Comparison of ENCODE assay signal across 3 cellular contexts in the genomic region with DNA sequence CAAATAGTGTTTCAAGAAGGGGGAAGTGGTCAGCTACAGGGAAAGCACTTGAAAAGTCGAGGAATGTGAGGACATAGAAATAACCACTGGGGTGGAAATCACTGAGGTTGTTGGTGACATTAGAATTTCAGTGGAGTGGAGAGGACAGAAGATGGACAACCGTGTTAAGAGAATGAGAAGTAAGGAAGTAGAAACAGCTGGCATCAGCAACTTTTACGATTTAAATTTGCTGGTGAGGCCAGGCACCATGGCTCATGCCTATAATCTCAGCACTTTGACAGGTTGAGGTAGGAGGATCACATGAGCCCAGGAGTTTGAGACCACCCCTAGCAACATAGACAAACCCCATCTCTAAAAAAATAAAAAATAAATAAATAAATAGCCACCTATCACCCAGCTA.
TF ChIP-seq lines count a peak whose summit lies in the region.

No MANE protein-coding gene starts in this region.

TF ChIP-seq in A549, 52 proteins besides CTCF, POLR2A, EP300 and RAD21 (continued from another document):
- TF ChIP-seq, protein P1, sequence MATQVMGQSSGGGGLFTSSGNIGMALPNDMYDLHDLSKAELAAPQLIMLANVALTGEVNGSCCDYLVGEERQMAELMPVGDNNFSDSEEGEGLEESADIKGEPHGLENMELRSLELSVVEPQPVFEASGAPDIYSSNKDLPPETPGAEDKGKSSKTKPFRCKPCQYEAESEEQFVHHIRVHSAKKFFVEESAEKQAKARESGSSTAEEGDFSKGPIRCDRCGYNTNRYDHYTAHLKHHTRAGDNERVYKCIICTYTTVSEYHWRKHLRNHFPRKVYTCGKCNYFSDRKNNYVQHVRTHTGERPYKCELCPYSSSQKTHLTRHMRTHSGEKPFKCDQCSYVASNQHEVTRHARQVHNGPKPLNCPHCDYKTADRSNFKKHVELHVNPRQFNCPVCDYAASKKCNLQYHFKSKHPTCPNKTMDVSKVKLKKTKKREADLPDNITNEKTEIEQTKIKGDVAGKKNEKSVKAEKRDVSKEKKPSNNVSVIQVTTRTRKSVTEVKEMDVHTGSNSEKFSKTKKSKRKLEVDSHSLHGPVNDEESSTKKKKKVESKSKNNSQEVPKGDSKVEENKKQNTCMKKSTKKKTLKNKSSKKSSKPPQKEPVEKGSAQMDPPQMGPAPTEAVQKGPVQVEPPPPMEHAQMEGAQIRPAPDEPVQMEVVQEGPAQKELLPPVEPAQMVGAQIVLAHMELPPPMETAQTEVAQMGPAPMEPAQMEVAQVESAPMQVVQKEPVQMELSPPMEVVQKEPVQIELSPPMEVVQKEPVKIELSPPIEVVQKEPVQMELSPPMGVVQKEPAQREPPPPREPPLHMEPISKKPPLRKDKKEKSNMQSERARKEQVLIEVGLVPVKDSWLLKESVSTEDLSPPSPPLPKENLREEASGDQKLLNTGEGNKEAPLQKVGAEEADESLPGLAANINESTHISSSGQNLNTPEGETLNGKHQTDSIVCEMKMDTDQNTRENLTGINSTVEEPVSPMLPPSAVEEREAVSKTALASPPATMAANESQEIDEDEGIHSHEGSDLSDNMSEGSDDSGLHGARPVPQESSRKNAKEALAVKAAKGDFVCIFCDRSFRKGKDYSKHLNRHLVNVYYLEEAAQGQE (IDR thresholded peaks at IDR 0.05), result no peak
- TF ChIP-seq NFE2L2 (conservative IDR thresholded peaks at IDR 0.05; ENCODE audit: low read length) (no peak), HDAC2 (IDR thresholded peaks at IDR 0.05) (no peak)
- TF ChIP-seq, protein P2, sequence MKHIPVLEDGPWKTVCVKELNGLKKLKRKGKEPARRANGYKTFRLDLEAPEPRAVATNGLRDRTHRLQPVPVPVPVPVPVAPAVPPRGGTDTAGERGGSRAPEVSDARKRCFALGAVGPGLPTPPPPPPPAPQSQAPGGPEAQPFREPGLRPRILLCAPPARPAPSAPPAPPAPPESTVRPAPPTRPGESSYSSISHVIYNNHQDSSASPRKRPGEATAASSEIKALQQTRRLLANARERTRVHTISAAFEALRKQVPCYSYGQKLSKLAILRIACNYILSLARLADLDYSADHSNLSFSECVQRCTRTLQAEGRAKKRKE (CRISPR knock-in tag; IDR thresholded peaks at IDR 0.05; ENCODE audit: low read depth), result no peak
- TF ChIP-seq, protein P3, sequence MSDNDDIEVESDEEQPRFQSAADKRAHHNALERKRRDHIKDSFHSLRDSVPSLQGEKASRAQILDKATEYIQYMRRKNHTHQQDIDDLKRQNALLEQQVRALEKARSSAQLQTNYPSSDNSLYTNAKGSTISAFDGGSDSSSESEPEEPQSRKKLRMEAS (IDR thresholded peaks at IDR 0.05), result no peak

TF ChIP-seq in H1, 55 proteins besides CTCF, POLR2A, EP300 and RAD21 (continued from another document):
- no peak for TF ChIP-seq PHF8 (conservative IDR thresholded peaks at IDR 0.05; ENCODE audit: low read depth, low read length)
- TF ChIP-seq, protein P4, sequence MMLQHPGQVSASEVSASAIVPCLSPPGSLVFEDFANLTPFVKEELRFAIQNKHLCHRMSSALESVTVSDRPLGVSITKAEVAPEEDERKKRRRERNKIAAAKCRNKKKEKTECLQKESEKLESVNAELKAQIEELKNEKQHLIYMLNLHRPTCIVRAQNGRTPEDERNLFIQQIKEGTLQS (IDR thresholded peaks at IDR 0.05; ENCODE audit: insufficient read depth, low read depth, low read length), result no peak
- TF ChIP-seq SP4 (IDR thresholded peaks at IDR 0.05; ENCODE audit: low read length), result no peak
TF ChIP-seq in H1: peak in this region for 0.

TF ChIP-seq in WTC11, 78 proteins besides CTCF, POLR2A, EP300 and RAD21 (continued from another document):
- TF ChIP-seq, protein P5, sequence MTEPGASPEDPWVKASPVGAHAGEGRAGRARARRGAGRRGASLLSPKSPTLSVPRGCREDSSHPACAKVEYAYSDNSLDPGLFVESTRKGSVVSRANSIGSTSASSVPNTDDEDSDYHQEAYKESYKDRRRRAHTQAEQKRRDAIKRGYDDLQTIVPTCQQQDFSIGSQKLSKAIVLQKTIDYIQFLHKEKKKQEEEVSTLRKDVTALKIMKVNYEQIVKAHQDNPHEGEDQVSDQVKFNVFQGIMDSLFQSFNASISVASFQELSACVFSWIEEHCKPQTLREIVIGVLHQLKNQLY (CRISPR knock-in tag; IDR thresholded peaks at IDR 0.05), result no peak
- TF ChIP-seq IRF2 (CRISPR knock-in tag; IDR thresholded peaks at IDR 0.05; ENCODE audit: borderline replicate concordance, low read depth) (no peak), GABPB1 (CRISPR knock-in tag; IDR thresholded peaks at IDR 0.05) (no peak), MXD4 (CRISPR knock-in tag; IDR thresholded peaks at IDR 0.05; ENCODE audit: borderline replicate concordance) (no peak), SP1 (CRISPR knock-in tag; conservative IDR thresholded peaks at IDR 0.05) (no peak), RELA (CRISPR knock-in tag; IDR thresholded peaks at IDR 0.05; ENCODE audit: borderline replicate concordance) (no peak), TEAD4 (CRISPR knock-in tag; IDR thresholded peaks at IDR 0.05) (no peak)
- TF ChIP-seq, protein P6, sequence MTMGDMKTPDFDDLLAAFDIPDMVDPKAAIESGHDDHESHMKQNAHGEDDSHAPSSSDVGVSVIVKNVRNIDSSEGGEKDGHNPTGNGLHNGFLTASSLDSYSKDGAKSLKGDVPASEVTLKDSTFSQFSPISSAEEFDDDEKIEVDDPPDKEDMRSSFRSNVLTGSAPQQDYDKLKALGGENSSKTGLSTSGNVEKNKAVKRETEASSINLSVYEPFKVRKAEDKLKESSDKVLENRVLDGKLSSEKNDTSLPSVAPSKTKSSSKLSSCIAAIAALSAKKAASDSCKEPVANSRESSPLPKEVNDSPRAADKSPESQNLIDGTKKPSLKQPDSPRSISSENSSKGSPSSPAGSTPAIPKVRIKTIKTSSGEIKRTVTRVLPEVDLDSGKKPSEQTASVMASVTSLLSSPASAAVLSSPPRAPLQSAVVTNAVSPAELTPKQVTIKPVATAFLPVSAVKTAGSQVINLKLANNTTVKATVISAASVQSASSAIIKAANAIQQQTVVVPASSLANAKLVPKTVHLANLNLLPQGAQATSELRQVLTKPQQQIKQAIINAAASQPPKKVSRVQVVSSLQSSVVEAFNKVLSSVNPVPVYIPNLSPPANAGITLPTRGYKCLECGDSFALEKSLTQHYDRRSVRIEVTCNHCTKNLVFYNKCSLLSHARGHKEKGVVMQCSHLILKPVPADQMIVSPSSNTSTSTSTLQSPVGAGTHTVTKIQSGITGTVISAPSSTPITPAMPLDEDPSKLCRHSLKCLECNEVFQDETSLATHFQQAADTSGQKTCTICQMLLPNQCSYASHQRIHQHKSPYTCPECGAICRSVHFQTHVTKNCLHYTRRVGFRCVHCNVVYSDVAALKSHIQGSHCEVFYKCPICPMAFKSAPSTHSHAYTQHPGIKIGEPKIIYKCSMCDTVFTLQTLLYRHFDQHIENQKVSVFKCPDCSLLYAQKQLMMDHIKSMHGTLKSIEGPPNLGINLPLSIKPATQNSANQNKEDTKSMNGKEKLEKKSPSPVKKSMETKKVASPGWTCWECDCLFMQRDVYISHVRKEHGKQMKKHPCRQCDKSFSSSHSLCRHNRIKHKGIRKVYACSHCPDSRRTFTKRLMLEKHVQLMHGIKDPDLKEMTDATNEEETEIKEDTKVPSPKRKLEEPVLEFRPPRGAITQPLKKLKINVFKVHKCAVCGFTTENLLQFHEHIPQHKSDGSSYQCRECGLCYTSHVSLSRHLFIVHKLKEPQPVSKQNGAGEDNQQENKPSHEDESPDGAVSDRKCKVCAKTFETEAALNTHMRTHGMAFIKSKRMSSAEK (CRISPR knock-in tag; IDR thresholded peaks at IDR 0.05; ENCODE audit: borderline replicate concordance), result no peak
